21 cellular contexts compared by ENCODE assay signal in genomic region chr1:44312652-44313196, GRCh38.
"Had no signal": no experiment of that assay in that cellular context is flagged by ENCODE, and none has a peak within 500 bp of the region (broad histone marks: within the 10 kb centered on the region; RNA-seq: fewer than 3 reads in every experiment).

No MANE protein-coding gene starts in this region.

- H3K27me3 ChIP-seq: ovary, right lobe of liver, spleen had no signal

- H3K27me3 Mint-ChIP-seq: dendritic cell treated with granulocyte-macrophage colony-stimulating factor and Interleukin-4, amounts not matched to agents 40 ng/mL and 50 ng/mL, for 4 days; memory B cell; natural killer cell treated with Interleukin-12 subunit alpha and Interleukin-12 subunit beta and Interleukin-15 and Interleukin-18, amount 100 ng/mL, for 72 hours; stimulated activated memory B cell treated with anti-CD40 and anti-IgM and Interleukin-4, amounts not matched to agents 10 μg/mL and 1 μg/mL and 100 μg/mL, for 72 hours; stimulated activated naive CD8-positive, alpha-beta T cell treated with anti-CD3 and anti-CD28 coated beads, Interleukin-15, amount 100 ng/mL, for 72 hours had no signal

- H3K36me3 ChIP-seq: ovary had no signal

- H3K9me3 ChIP-seq: left ventricle myocardium inferior, lower lobe of right lung, ovary, prostate gland, right lobe of liver, spleen, thoracic aorta had no signal

- H3K4me1 Mint-ChIP-seq: mesothelial cell of epicardium; stimulated activated memory B cell treated with anti-CD40 and anti-IgM and Interleukin-4, amounts not matched to agents 10 μg/mL and 1 μg/mL and 100 μg/mL, for 72 hours; stimulated activated naive CD8-positive, alpha-beta T cell treated with anti-CD3 and anti-CD28 coated beads, Interleukin-15, amount 100 ng/mL, for 72 hours had no signal

- ATAC-seq: esophagus mucosa; lower lobe of right lung; natural killer cell treated with Interleukin-12 subunit alpha and Interleukin-12 subunit beta and Interleukin-15 and Interleukin-18, amount 100 ng/mL, for 72 hours; right lobe of liver; stimulated activated memory B cell treated with anti-CD40 and anti-IgM and Interleukin-4, amounts not matched to agents 10 μg/mL and 1 μg/mL and 100 μg/mL, for 72 hours; stimulated activated naive CD8-positive, alpha-beta T cell treated with anti-CD3 and anti-CD28 coated beads, Interleukin-15, amount 100 ng/mL, for 72 hours had no signal

- H3K4me3 ChIP-seq: left ventricle myocardium inferior, lower lobe of right lung, ovary, prostate gland, right lobe of liver, spleen, thoracic aorta had no signal

- H3K27ac Mint-ChIP-seq: dendritic cell treated with granulocyte-macrophage colony-stimulating factor and Interleukin-4, amounts not matched to agents 40 ng/mL and 50 ng/mL, for 4 days; immature natural killer cell; memory B cell; mesothelial cell of epicardium; stimulated activated memory B cell treated with anti-CD40 and anti-IgM and Interleukin-4, amounts not matched to agents 10 μg/mL and 1 μg/mL and 100 μg/mL, for 72 hours had no signal

- DNase-seq: cerebellar nuclear complex; effector CD4-positive, alpha-beta T cell; immature natural killer cell; left ventricle myocardium inferior; lower lobe of right lung; ovary; right lobe of liver; spleen; stimulated activated CD4-positive, alpha-beta T cell treated with anti-CD3 and anti-CD28 coated beads, Interleukin-15, amount 100 ng/mL, for 24 hours; stimulated activated CD4-positive, alpha-beta T cell treated with anti-CD3 and anti-CD28 coated beads, Interleukin-1b, Interleukin-23, amount 100 ng/mL, for 48 hours; stimulated activated CD4-positive, alpha-beta T cell treated with anti-CD3 and anti-CD28 coated beads, Interleukin-4, amount 100 ng/mL, for 24 hours; stimulated activated naive CD8-positive, alpha-beta T cell treated with anti-CD3 and anti-CD28 coated beads, Interleukin-15, amount 100 ng/mL, for 72 hours; trophoblast cell had no signal

- H3K9me3 Mint-ChIP-seq: dendritic cell treated with granulocyte-macrophage colony-stimulating factor and Interleukin-4, amounts not matched to agents 40 ng/mL and 50 ng/mL, for 4 days; immature natural killer cell; memory B cell; mesothelial cell of epicardium; natural killer cell treated with Interleukin-12 subunit alpha and Interleukin-12 subunit beta and Interleukin-15 and Interleukin-18, amount 100 ng/mL, for 72 hours; stimulated activated memory B cell treated with anti-CD40 and anti-IgM and Interleukin-4, amounts not matched to agents 10 μg/mL and 1 μg/mL and 100 μg/mL, for 72 hours; stimulated activated naive CD8-positive, alpha-beta T cell treated with anti-CD3 and anti-CD28 coated beads, Interleukin-15, amount 100 ng/mL, for 72 hours had no signal

- H3K27ac ChIP-seq: left ventricle myocardium inferior, lower lobe of right lung, ovary, prostate gland, right lobe of liver, spleen, thoracic aorta had no signal

- H3K4me1 ChIP-seq: left ventricle myocardium inferior, lower lobe of right lung, prostate gland, right lobe of liver, spleen had no signal

- H3K4me3 Mint-ChIP-seq: dendritic cell treated with granulocyte-macrophage colony-stimulating factor and Interleukin-4, amounts not matched to agents 40 ng/mL and 50 ng/mL, for 4 days; immature natural killer cell; memory B cell; mesothelial cell of epicardium; natural killer cell treated with Interleukin-12 subunit alpha and Interleukin-12 subunit beta and Interleukin-15 and Interleukin-18, amount 100 ng/mL, for 72 hours; stimulated activated memory B cell treated with anti-CD40 and anti-IgM and Interleukin-4, amounts not matched to agents 10 μg/mL and 1 μg/mL and 100 μg/mL, for 72 hours; stimulated activated naive CD8-positive, alpha-beta T cell treated with anti-CD3 and anti-CD28 coated beads, Interleukin-15, amount 100 ng/mL, for 72 hours had no signal
